1 cellular context compared by ENCODE assay signal in the genomic region with DNA sequence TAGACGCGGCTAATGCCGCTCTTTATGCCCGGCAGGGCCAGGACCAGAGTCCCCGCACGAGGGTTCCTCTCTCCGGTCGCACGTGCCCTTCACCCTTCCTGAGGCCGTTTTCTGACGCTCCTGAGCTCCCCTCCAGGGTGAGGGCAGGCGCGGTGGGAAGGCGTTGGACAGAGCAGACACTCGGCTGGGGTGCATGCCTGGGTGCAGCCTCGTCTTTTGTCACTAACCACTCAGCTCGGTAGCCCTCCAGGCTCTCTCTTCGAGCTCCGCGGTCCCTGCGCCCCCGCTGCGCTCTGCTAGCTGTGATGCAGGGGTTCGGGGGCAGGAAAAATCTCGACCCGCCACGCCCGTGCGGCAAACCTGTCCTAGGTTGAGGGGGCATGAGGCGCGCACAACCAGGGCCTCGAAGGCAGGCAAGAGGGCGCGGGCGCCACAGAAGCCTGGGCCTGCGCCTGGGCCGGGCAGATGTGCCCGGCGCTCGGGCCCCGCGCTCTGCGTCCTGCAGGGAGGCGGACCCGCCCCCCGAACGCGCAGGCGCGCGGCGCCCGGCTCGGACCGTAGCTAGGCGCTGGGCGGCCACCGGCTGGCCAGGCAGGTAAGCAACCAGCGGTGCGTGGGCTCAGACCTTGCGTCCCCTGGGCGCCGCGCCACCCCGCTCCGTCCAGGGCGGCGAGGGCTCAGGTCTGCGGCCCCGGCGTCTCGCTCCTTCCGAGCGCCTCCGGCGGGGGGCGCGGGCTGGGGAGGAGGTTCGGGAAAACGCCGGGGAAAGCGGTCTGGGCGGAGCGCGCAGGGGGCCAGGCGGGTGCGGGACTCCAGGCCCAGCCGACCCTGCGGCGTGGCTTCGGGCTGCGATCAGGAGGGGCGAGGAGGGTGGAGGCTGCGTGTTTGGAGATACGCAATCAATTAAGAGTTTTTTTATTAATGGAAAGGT.
TF ChIP-seq lines count a peak whose summit lies in the region.

TSS of gene L3MBTL1 (plus strand) at position 548 of the 931 bp plus-strand sequence. CDS start 5,807 bp downstream, outside the sequence.

TF ChIP-seq in HepG2, 621 proteins besides CTCF, POLR2A, EP300 and RAD21 (continued from another document and continues in another):
- TF ChIP-seq, protein P1, sequence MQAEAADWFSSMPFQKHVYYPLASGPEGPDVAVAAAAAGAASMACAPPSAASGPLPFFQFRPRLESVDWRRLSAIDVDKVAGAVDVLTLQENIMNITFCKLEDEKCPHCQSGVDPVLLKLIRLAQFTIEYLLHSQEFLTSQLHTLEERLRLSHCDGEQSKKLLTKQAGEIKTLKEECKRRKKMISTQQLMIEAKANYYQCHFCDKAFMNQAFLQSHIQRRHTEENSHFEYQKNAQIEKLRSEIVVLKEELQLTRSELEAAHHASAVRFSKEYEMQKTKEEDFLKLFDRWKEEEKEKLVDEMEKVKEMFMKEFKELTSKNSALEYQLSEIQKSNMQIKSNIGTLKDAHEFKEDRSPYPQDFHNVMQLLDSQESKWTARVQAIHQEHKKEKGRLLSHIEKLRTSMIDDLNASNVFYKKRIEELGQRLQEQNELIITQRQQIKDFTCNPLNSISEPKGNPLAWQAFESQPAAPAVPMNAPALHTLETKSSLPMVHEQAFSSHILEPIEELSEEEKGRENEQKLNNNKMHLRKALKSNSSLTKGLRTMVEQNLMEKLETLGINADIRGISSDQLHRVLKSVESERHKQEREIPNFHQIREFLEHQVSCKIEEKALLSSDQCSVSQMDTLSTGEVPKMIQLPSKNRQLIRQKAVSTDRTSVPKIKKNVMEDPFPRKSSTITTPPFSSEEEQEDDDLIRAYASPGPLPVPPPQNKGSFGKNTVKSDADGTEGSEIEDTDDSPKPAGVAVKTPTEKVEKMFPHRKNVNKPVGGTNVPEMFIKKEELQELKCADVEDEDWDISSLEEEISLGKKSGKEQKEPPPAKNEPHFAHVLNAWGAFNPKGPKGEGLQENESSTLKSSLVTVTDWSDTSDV (CRISPR knock-in tag; IDR thresholded peaks at IDR 0.05): no peak; the same call in 1 of the 2 replicates
- TF ChIP-seq SKIL (CRISPR knock-in tag; IDR thresholded peaks at IDR 0.05; ENCODE audit: borderline replicate concordance) (no peak; the same call in 1 of the 2 replicates), ZSCAN12 (CRISPR knock-in tag; IDR thresholded peaks at IDR 0.05) (no peak), ZGPAT (CRISPR knock-in tag; IDR thresholded peaks at IDR 0.05) (peak; percentile 73), ZNF569 (CRISPR knock-in tag; IDR thresholded peaks at IDR 0.05; ENCODE audit: borderline replicate concordance) (no peak), ZSCAN5A (CRISPR knock-in tag; IDR thresholded peaks at IDR 0.05; ENCODE audit: borderline replicate concordance) (no peak), ZFY (CRISPR knock-in tag; IDR thresholded peaks at IDR 0.05) (peak; percentile 95), ZNF205 (CRISPR knock-in tag; IDR thresholded peaks at IDR 0.05) (peak; percentile 78; the same call in 1 of the 2 replicates), PAWR (CRISPR knock-in tag; IDR thresholded peaks at IDR 0.05; ENCODE audit: borderline replicate concordance) (peak; percentile 91; the same call in 1 of the 2 replicates), ELF4 (CRISPR knock-in tag; IDR thresholded peaks at IDR 0.05; ENCODE audit: borderline replicate concordance) (no peak), THYN1 (CRISPR knock-in tag; IDR thresholded peaks at IDR 0.05; ENCODE audit: borderline replicate concordance, low read depth) (no peak), MTF1 (CRISPR knock-in tag; IDR thresholded peaks at IDR 0.05) (no peak), ATAD3A (CRISPR knock-in tag; IDR thresholded peaks at IDR 0.05) (no peak), ZBTB20 (CRISPR knock-in tag; IDR thresholded peaks at IDR 0.05; ENCODE audit: borderline replicate concordance, low read depth) (peak; percentile 14; the same call in 1 of the 2 replicates), PLRG1 (conservative IDR thresholded peaks at IDR 0.05) (no peak), ZNF513 (CRISPR knock-in tag; conservative IDR thresholded peaks at IDR 0.05) (no peak), GPN1 (CRISPR knock-in tag; IDR thresholded peaks at IDR 0.05; ENCODE audit: borderline replicate concordance) (0 out of 2 replicates have a peak, but pooled peaks have one; percentile 32), ZBTB25 (CRISPR knock-in tag; IDR thresholded peaks at IDR 0.05) (no peak), DDIT3 (CRISPR knock-in tag; IDR thresholded peaks at IDR 0.05) (no peak), MYC (CRISPR knock-in tag; IDR thresholded peaks at IDR 0.05; ENCODE audit: borderline replicate concordance) (no peak; the same call in none of the 2 replicates), ZFP37 (CRISPR knock-in tag; IDR thresholded peaks at IDR 0.05; ENCODE audit: borderline replicate concordance) (no peak), ZNF766 (CRISPR knock-in tag; IDR thresholded peaks at IDR 0.05; ENCODE audit: borderline replicate concordance) (peak; percentile 73; the same call in 1 of the 2 replicates), TRIM24 (CRISPR knock-in tag; IDR thresholded peaks at IDR 0.05) (no peak), TAF1 (CRISPR knock-in tag; IDR thresholded peaks at IDR 0.05) (peak; percentile 64; the same call in 1 of the 2 replicates), HNRNPUL1 (IDR thresholded peaks at IDR 0.05; ENCODE audit: low read depth, low read length) (no peak), MXD3 (CRISPR knock-in tag; IDR thresholded peaks at IDR 0.05) (peak; percentile 91), KLF15 (CRISPR knock-in tag; IDR thresholded peaks at IDR 0.05; ENCODE audit: borderline replicate concordance) (no peak; the same call in 1 of the 2 replicates), ZBTB46 (CRISPR knock-in tag; IDR thresholded peaks at IDR 0.05; ENCODE audit: borderline replicate concordance) (peak; percentile 98), FOXO4 (CRISPR knock-in tag; conservative IDR thresholded peaks at IDR 0.05) (no peak), HIVEP1 (CRISPR knock-in tag; IDR thresholded peaks at IDR 0.05) (peak; percentile 40; the same call in 1 of the 2 replicates), ZNF232 (CRISPR knock-in tag; IDR thresholded peaks at IDR 0.05; ENCODE audit: borderline replicate concordance) (no peak), DNMT3B (CRISPR knock-in tag; conservative IDR thresholded peaks at IDR 0.05) (no peak), ZNF674 (CRISPR knock-in tag; IDR thresholded peaks at IDR 0.05; ENCODE audit: low read depth) (no peak), ZNF280B (CRISPR knock-in tag; IDR thresholded peaks at IDR 0.05; ENCODE audit: borderline replicate concordance) (peak; percentile 19; the same call in 1 of the 2 replicates)
- TF ChIP-seq, protein P2, sequence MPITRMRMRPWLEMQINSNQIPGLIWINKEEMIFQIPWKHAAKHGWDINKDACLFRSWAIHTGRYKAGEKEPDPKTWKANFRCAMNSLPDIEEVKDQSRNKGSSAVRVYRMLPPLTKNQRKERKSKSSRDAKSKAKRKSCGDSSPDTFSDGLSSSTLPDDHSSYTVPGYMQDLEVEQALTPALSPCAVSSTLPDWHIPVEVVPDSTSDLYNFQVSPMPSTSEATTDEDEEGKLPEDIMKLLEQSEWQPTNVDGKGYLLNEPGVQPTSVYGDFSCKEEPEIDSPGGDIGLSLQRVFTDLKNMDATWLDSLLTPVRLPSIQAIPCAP (CRISPR knock-in tag; IDR thresholded peaks at IDR 0.05; ENCODE audit: low read depth): no peak
